Comparison of ENCODE assay signal across 17 cellular contexts in the genomic region with DNA sequence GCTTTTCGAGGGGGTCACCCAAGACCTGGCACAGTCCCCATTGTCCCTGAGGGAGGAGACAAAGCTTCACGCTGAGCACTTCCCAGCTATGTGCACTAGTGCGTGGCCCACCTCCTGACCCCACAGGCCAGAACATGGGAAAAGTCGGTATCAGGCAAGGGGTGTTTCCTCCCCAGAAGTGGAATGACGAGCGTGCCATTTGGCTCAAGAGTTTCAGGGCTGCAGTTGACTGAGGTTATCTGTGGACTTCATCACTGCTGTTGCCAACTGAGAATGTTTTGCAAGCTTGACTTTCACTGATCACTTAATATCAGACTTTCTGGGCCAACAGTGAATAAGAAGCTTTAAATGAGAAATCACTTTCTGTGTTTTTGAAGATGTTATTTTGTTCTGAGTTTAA.
"Had no signal": no experiment of that assay in that cellular context is flagged by ENCODE, and none has a peak within 500 bp of the region (broad histone marks: within the 10 kb centered on the region; RNA-seq: fewer than 3 reads in every experiment).

No MANE protein-coding gene starts in this region.

- ATAC-seq: activated T-cell treated with anti-CD3 and anti-CD28 coated beads, Interleukin-2, amount 50 U/mL, for 4 hours; T-cell had no signal

- H3K9me3 ChIP-seq: prostate gland, stomach, thyroid gland, vagina had no signal

- H3K27ac ChIP-seq: prostate gland, SK-N-MC, stomach, thyroid gland, vagina had no signal

- H3K4me3 Mint-ChIP-seq: activated B cell treated with CpG ODN at 0.5 μM for 24 hours; activated naive CD8-positive, alpha-beta T cell; activated T-cell treated with anti-CD3 and anti-CD28 coated beads, Interleukin-2, amount 50 U/mL, for 4 hours; brain; endodermal cell; mesothelial cell of epicardium; T-cell had no signal

- H3K9me3 Mint-ChIP-seq: activated T-cell treated with anti-CD3 and anti-CD28 coated beads, Interleukin-2, amount 50 U/mL, for 4 hours; mesothelial cell of epicardium; T-cell had no signal

- H3K36me3 Mint-ChIP-seq: brain, mesothelial cell of epicardium, T-cell had no signal

- H3K27me3 ChIP-seq: thyroid gland, vagina had no signal

- DNase-seq: activated B cell treated with CpG ODN at 0.5 μM for 24 hours; activated CD4-positive, alpha-beta T cell treated with anti-CD3 and anti-CD28 coated beads, Interleukin-2, amount 50 U/mL, for 1 hour; activated gamma-delta T cell; activated T-cell treated with anti-CD3 and anti-CD28 coated beads, Interleukin-2, amount 50 U/mL, for 4 hours; amygdala; cerebellar nuclear complex; dermis blood vessel endothelial cell; endodermal cell; stomach; T-cell had no signal

- H3K36me3 ChIP-seq: prostate gland, stomach, thyroid gland, vagina had no signal

- H3K4me1 ChIP-seq: prostate gland, vagina had no signal

- H3K4me3 ChIP-seq: prostate gland, SK-N-MC, stomach, thyroid gland, vagina had no signal

- H3K27ac Mint-ChIP-seq: activated B cell treated with CpG ODN at 0.5 μM for 24 hours; activated naive CD8-positive, alpha-beta T cell; endodermal cell; mesothelial cell of epicardium; T-cell had no signal
